In the genomic region with DNA sequence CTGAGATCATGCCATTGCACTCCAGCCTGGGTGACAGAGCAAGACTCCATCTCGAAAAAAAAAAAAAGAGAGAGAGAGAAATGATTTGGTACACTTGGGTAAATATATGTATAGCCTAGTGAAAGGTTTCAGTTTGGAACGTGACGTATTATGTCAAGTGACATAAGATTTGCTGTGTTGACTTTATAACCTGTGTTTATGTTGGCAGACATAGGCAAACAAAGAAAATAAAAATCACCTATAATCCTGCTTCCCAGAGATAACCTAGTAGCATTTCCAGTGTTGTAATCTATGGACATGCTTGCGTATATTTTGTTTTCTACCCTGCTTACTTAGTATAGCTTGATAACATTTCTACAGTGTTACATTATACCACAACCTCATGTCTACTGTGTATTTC, we compare ENCODE assay signal across 24 cellular contexts. TPM values are rescaled to one million over a fixed set of nuclear protein-coding genes. Genes with fewer than 3 reads are reported as not detected.
DNase-seq lines count a peak whose midpoint lies in the region; ATAC-seq, FAIRE-seq and TF ChIP-seq lines count a peak whose summit lies in the region.
"Had no signal": no experiment of that assay in that cellular context is flagged by ENCODE, and none has a peak within 500 bp of the region (broad histone marks: within the 10 kb centered on the region; RNA-seq: fewer than 3 reads in every experiment).

No MANE protein-coding gene starts in this region.

- H3K9me3 Mint-ChIP-seq in neural progenitor cell, result no peaks in the 10 kb centered on the region
- H3K9me3 Mint-ChIP-seq: CD4-positive, CD25-positive, alpha-beta regulatory T cell; HFFc6 had no signal

- BruUV-seq in endothelial cell of umbilical vein (replicated peaks; lab: Mats Ljungman, UMichigan), result no TSS peak

- TF ChIP-seq POLR2A in endothelial cell of umbilical vein (IDR thresholded peaks at IDR 0.05; ENCODE audit: low read depth, low read length), result no peak

- dilution Hi-C loops in endothelial cell of umbilical vein (cut with MboI; ENCODE audit: extremely low pct_ligation_motif_present, low sequenced_read_pairs), result no loop called here

- intact Hi-C loops in endothelial cell of umbilical vein (cut with micrococcal nuclease), result no loop called here
- intact Hi-C loops in psoas muscle (cut with DNase I), result loop anchor here in 1 of 2 donors (5.0 kb wide), 1 partner anchor 52 kb away; no protein-coding TSS in a partner anchor

- no peaks in the 10 kb centered on the region for H3K27me3 ChIP-seq in endothelial cell of umbilical vein (ENCODE audit: control insufficient read depth in 2 of 2, insufficient read depth in 2 of 2, low read length in 2 of 2)
- H3K27me3 ChIP-seq in psoas muscle (ENCODE audit: insufficient read depth in 3 of 3, low read length in 2 of 3), result no peaks in the 10 kb centered on the region
- no peaks in the 10 kb centered on the region for H3K27me3 ChIP-seq in neural progenitor cell
- H3K27me3 ChIP-seq: BE2C, MG63 had no signal

- no peak overlapping the region for H3K4me3 Mint-ChIP-seq in neural progenitor cell
- H3K4me3 Mint-ChIP-seq: CD4-positive, CD25-positive, alpha-beta regulatory T cell; HFFc6 had no signal

- CTCF ChIA-PET in endothelial cell of umbilical vein (lab: Charles Lee), result no interaction called here

- 46 to 63% (median 51%) methylated on average over 4 of the region's 4 CpGs for WGBS in psoas muscle, 3 donors

- H3F3A ChIP-seq in neural progenitor cell (ENCODE audit: low read depth), result no peaks in the 10 kb centered on the region

- H4K20me1 ChIP-seq in endothelial cell of umbilical vein (replicated peaks; ENCODE audit: control insufficient read depth, extremely low read depth, insufficient read depth, low read length) (no peaks in the 10 kb centered on the region), neural progenitor cell (ENCODE audit: low read depth) (no peaks in the 10 kb centered on the region)

- H3K27me3 Mint-ChIP-seq in neural progenitor cell (ENCODE audit: insufficient read depth, low read depth), result peaks cover 2% of the 10 kb centered on the region
- H3K27me3 Mint-ChIP-seq: CD4-positive, CD25-positive, alpha-beta regulatory T cell had no signal

- FAIRE-seq in endothelial cell of umbilical vein (lab: Jason Lieb, UNC), result no peak
- FAIRE-seq: GM12878 had no signal

- TF ChIP-seq CTCF in LNCaP clone FGC (IDR thresholded peaks at IDR 0.05; ENCODE audit: control insufficient read depth, extremely low read depth, insufficient read depth) (no peak), endothelial cell of umbilical vein (IDR thresholded peaks at IDR 0.05; ENCODE audit: extremely low read depth in 1 of 2, insufficient read depth in 1 of 2, low read depth in 1 of 2, low read length in 2 of 2) (no peak), psoas muscle (IDR thresholded peaks at IDR 0.05) (no peak), neural progenitor cell (IDR thresholded peaks at IDR 0.05) (no peak)

- no peaks in the 10 kb centered on the region for H3K9me3 ChIP-seq in endothelial cell of umbilical vein (replicated peaks; ENCODE audit: control insufficient read depth, insufficient read depth, low read length)
- no peaks in the 10 kb centered on the region for H3K9me3 ChIP-seq in psoas muscle
- no peaks in the 10 kb centered on the region for H3K9me3 ChIP-seq in neural progenitor cell (ENCODE audit: low read depth)
- H3K9me3 ChIP-seq: BE2C, MG63 had no signal

- H3K4me3 ChIP-seq in LNCaP clone FGC (ENCODE audit: low read depth, low read length), result peak overlapping the region; percentile 8; the same call in 1 of the 2 replicates
- no peak overlapping the region for H3K4me3 ChIP-seq in endothelial cell of umbilical vein (replicated peaks in 1 of 3; ENCODE audit: insufficient read depth in 1 of 3, low read depth in 1 of 3, low read length in 3 of 3)
- H3K4me3 ChIP-seq in psoas muscle, result no peak overlapping the region
- no peak overlapping the region for H3K4me3 ChIP-seq in neural progenitor cell
- H3K4me3 ChIP-seq: GM12878, MG63 had no signal

- H3K4me2 ChIP-seq in endothelial cell of umbilical vein (ENCODE audit: insufficient read depth, low read length) (no peak overlapping the region), neural progenitor cell (no peak overlapping the region)

- no peak overlapping the region for H2AFZ ChIP-seq in endothelial cell of umbilical vein (ENCODE audit: low read depth, low read length)
- H2AFZ ChIP-seq in neural progenitor cell (replicated peaks), result no peak overlapping the region

- H3K36me3 ChIP-seq in endothelial cell of umbilical vein (ENCODE audit: control insufficient read depth in 2 of 2, extremely low read depth in 1 of 2, insufficient read depth in 2 of 2, low read length in 2 of 2) (no peaks in the 10 kb centered on the region), psoas muscle (ENCODE audit: insufficient read depth in 1 of 2, low read depth in 1 of 2) (no peaks in the 10 kb centered on the region), neural progenitor cell (no peaks in the 10 kb centered on the region)
- H3K36me3 ChIP-seq: BE2C, MG63 had no signal

- H3K27ac ChIP-seq in endothelial cell of umbilical vein (ENCODE audit: insufficient read depth, low read depth, low read length) (no peak overlapping the region), psoas muscle (peak overlapping the region; percentile 49), neural progenitor cell (no peak overlapping the region)
- H3K27ac ChIP-seq: RWPE1 had no signal

- no peak for ATAC-seq in psoas muscle
- ATAC-seq: GM12878 had no signal

- POLR2A ChIA-PET in endothelial cell of umbilical vein (lab: Charles Lee), result no interaction called here

- H3K4me1 ChIP-seq in endothelial cell of umbilical vein (ENCODE audit: control insufficient read depth, extremely low read depth, insufficient read depth, low read length), result peaks cover 16% of the 10 kb centered on the region
- peaks cover 26% of the 10 kb centered on the region for H3K4me1 ChIP-seq in psoas muscle
- H3K4me1 ChIP-seq in neural progenitor cell, result no peaks in the 10 kb centered on the region
- H3K4me1 ChIP-seq: BE2C had no signal

- H3K9ac ChIP-seq in endothelial cell of umbilical vein (replicated peaks; ENCODE audit: extremely low read depth, insufficient read depth, low read length) (no peak overlapping the region), neural progenitor cell (no peak overlapping the region)

- H3K36me3 Mint-ChIP-seq in neural progenitor cell, result peaks cover 13% of the 10 kb centered on the region

- peaks cover 12% of the 10 kb centered on the region for H3K4me1 Mint-ChIP-seq in neural progenitor cell
- H3K4me1 Mint-ChIP-seq: CD4-positive, CD25-positive, alpha-beta regulatory T cell had no signal

- H3K27ac Mint-ChIP-seq in neural progenitor cell, result no peak overlapping the region
- H3K27ac Mint-ChIP-seq: CD4-positive, CD25-positive, alpha-beta regulatory T cell; HFFc6 had no signal

- H3K79me2 ChIP-seq in endothelial cell of umbilical vein (ENCODE audit: control insufficient read depth, insufficient read depth, low read length) (no peaks in the 10 kb centered on the region), neural progenitor cell (ENCODE audit: low read depth) (no peaks in the 10 kb centered on the region)

- no peaks in the 10 kb centered on the region for H3K9me1 ChIP-seq in endothelial cell of umbilical vein (replicated peaks; ENCODE audit: control insufficient read depth, extremely low read depth, insufficient read depth, low read length)

- peak; percentile 89 for DNase-seq in DMS53 (lab: John Stamatoyannopoulos, UW)
- peak; percentile 97 for DNase-seq in LNCaP clone FGC (ENCODE audit: low read depth)
- DNase-seq in endothelial cell of umbilical vein (ENCODE audit: low read depth, low spot score), result peak; percentile 6
- no peak for DNase-seq in psoas muscle
- no peak for DNase-seq in neural progenitor cell (ENCODE audit: low spot score)
- DNase-seq in NCI-H2171 treated with DMSO at 0.1 percent for 48 hours (lab: John Stamatoyannopoulos, UW), result no peak
- DNase-seq in NCI-H526 (lab: John Stamatoyannopoulos, UW), result no peak
- DNase-seq: BE2C; CD4-positive, CD25-positive, alpha-beta regulatory T cell; COR-L47; DND-41; H7; HFFc6; Karpas-422; MG63; NCI-H1417 treated with DMSO at 0.1 percent for 48 hours; NCI-H187; NCI-H2107; NCI-H510A; NCI-H774; NK-92 treated with Interleukin-12 subunit alpha and Interleukin-12 subunit beta, amount 100 ng/mL, for 24 hours; SIG-M5 had no signal

TF ChIP-seq in endothelial cell of umbilical vein, 7 proteins besides CTCF, POLR2A, EP300 and RAD21 (continues in another document):
- no peak for TF ChIP-seq GATA2 (IDR thresholded peaks at IDR 0.05; ENCODE audit: insufficient read depth, insufficient read length, low read depth, low read length)
- TF ChIP-seq JUN (IDR thresholded peaks at IDR 0.05; ENCODE audit: borderline replicate concordance, insufficient read depth, insufficient read length, low read depth), result no peak
- no peak for TF ChIP-seq MYC (IDR thresholded peaks at IDR 0.05; ENCODE audit: low read depth, low read length)
- TF ChIP-seq EZH2 (IDR thresholded peaks at IDR 0.05; ENCODE audit: borderline replicate concordance, low read depth, low read length, severe bottlenecking), result no peak

RNA-seq across cellular contexts. Expression of a gene that starts 16.7 kb away (rescaled TPM):
- total RNA-seq in endothelial cell of umbilical vein, result 31.4 and 31.9 TPM in 2 replicates
- polyA plus RNA-seq in endothelial cell of umbilical vein, result 46.0 and 49.6 TPM in 2 replicates
- 33.7 and 39.4 TPM in 2 replicates for polyA plus RNA-seq in endothelial cell of umbilical vein (2011; cell fraction: cytosol; rRNA removed)
- polyA plus RNA-seq in endothelial cell of umbilical vein (2011; cell fraction: nucleus; rRNA removed), result 9.6 and 9.7 TPM in 2 replicates
- 17.7 and 21.3 TPM in 2 replicates for polyA plus RNA-seq in endothelial cell of umbilical vein (2012)
- polyA minus RNA-seq in endothelial cell of umbilical vein, result 22.1 and 24.0 TPM in 2 replicates
- polyA minus RNA-seq in endothelial cell of umbilical vein (2011; cell fraction: cytosol; rRNA and poly(A)+ RNA removed), result 8.2 TPM
- 3.3 and 4.0 TPM in 2 replicates for polyA minus RNA-seq in endothelial cell of umbilical vein (2011; cell fraction: nucleus; rRNA and poly(A)+ RNA removed)
- total RNA-seq in psoas muscle, result 1 to 10 TPM; 3.6 to 6.1 (median 4.8) TPM
- 1 to 10 TPM; 4.9 to 6.4 (median 5.6) TPM for polyA plus RNA-seq in psoas muscle
- total RNA-seq in neural progenitor cell (ENCODE audit: low replicate concordance), result 29.3 and 31.2 TPM in 2 replicates

RNA-seq across cellular contexts. Expression of a gene that starts 17.1 kb away (rescaled TPM):
- 70.0 and 93.6 TPM in 2 replicates for total RNA-seq in endothelial cell of umbilical vein
- polyA plus RNA-seq in endothelial cell of umbilical vein, result 29.3 and 33.2 TPM in 2 replicates
- 32.4 and 35.9 TPM in 2 replicates for polyA plus RNA-seq in endothelial cell of umbilical vein (2011; cell fraction: cytosol; rRNA removed)
- polyA plus RNA-seq in endothelial cell of umbilical vein (2011; cell fraction: nucleus; rRNA removed), result 60.3 and 67.3 TPM in 2 replicates
- 35.4 and 50.2 TPM in 2 replicates for polyA plus RNA-seq in endothelial cell of umbilical vein (2012)
- polyA minus RNA-seq in endothelial cell of umbilical vein, result 114 TPM in 2 replicates
- polyA minus RNA-seq in endothelial cell of umbilical vein (2011; cell fraction: cytosol; rRNA and poly(A)+ RNA removed), result 31.9 TPM
- polyA minus RNA-seq in endothelial cell of umbilical vein (2011; cell fraction: nucleus; rRNA and poly(A)+ RNA removed), result 152 and 270 TPM in 2 replicates
- 10 to 100 TPM in 3 of 4 donors, 1 to 10 TPM in 1; 5.7 to 17.2 (median 11.0) TPM for total RNA-seq in psoas muscle
- polyA plus RNA-seq in psoas muscle, result 1 to 10 TPM; 4.6 to 9.1 (median 5.5) TPM
- total RNA-seq in neural progenitor cell (ENCODE audit: low replicate concordance), result 27.1 and 61.4 TPM in 2 replicates

Comparison
In these comparisons a context has a peak if more than half of its experiments do, and no peak if none do; other contexts are left out.
1. DNase-seq: peak in DMS53 (single experiment), LNCaP clone FGC (single experiment) and endothelial cell of umbilical vein (single experiment); none in psoas muscle (0 of 2), neural progenitor cell (single experiment), NCI-H2171 treated with DMSO at 0.1 percent for 48 hours (single experiment) and NCI-H526 (0 of 2).